In the genomic region with DNA sequence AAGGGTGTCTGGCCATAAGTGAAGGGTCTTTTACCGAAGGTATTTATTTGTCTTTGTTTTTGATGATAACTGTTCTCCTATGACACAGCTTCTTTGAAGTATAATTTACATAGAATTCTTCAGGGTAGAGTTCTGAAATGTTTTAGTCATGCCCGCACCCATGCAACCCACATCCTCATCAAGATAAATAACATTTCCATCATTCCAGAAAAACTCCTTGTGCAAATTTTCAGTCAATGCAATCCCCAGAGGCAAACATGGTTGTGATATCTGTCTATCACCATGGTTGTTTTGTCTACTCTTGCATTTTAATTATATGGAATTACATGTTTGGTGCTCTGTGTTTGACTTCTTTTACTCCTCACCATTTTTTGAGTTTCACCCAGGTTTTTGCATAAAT, we compare ENCODE assay signal across 25 cellular contexts.
"Had no signal": no experiment of that assay in that cellular context is flagged by ENCODE, and none has a peak within 500 bp of the region (broad histone marks: within the 10 kb centered on the region; RNA-seq: fewer than 3 reads in every experiment).

No MANE protein-coding gene starts in this region.

- H3K36me3 ChIP-seq: stomach, suprapubic skin, thoracic aorta, thyroid gland, tibial artery, tibial nerve, transverse colon, upper lobe of left lung, upper lobe of right lung, uterus, vagina had no signal

- H3K4me3 ChIP-seq: stomach, suprapubic skin, testis, thoracic aorta, thyroid gland, tibial artery, tibial nerve, transverse colon, upper lobe of left lung, upper lobe of right lung, uterus, vagina had no signal

- H3K27ac ChIP-seq: stomach, suprapubic skin, testis, thoracic aorta, thyroid gland, tibial artery, tibial nerve, transverse colon, upper lobe of left lung, upper lobe of right lung, uterus, vagina had no signal

- H3K27me3 ChIP-seq: stomach, suprapubic skin, testis, thyroid gland, tibial artery, tibial nerve, transverse colon, upper lobe of left lung, upper lobe of right lung, uterus, vagina had no signal

- H3K9me3 ChIP-seq: suprapubic skin, testis, thoracic aorta, thyroid gland, tibial artery, tibial nerve, upper lobe of left lung, upper lobe of right lung, uterus, vagina had no signal

- H3K4me1 ChIP-seq: stomach, suprapubic skin, testis, thyroid gland, tibial artery, tibial nerve, transverse colon, upper lobe of left lung, upper lobe of right lung, uterus, vagina had no signal

- DNase-seq: stimulated activated CD4-positive, alpha-beta T cell treated with anti-CD3 and anti-CD28 coated beads, Interleukin-2, amount 100 ng/mL, for 48 hours; stimulated activated CD4-positive, alpha-beta T cell treated with anti-CD3 and anti-CD28 coated beads, Interleukin-4, amount 100 ng/mL, for 1 hour; stimulated activated CD4-positive, alpha-beta T cell treated with anti-CD3 and anti-CD28 coated beads, Interleukin-4, amount 100 ng/mL, for 24 hours; stimulated activated CD4-positive, alpha-beta T cell treated with anti-CD3 and anti-CD28 coated beads, Interleukin-4, amount 100 ng/mL, for 4 hours; stimulated activated CD8-positive, alpha-beta memory T cell treated with anti-CD3 and anti-CD28 coated beads, Interleukin-4, amount 100 ng/mL, for 48 hours; stimulated activated naive B cell treated with anti-CD40 and anti-IgM and Interleukin-4, amounts not matched to agents 10 μg/mL and 1 μg/mL and 100 μg/mL, for 72 hours; stimulated activated naive CD4-positive, alpha-beta T cell; stimulated activated naive CD4-positive, alpha-beta T cell treated with Interleukin-2 at 50 U/mL for 16 hours; stimulated activated naive CD8-positive, alpha-beta T cell treated with anti-CD3 and anti-CD28 coated beads, Interleukin-15, amount 100 ng/mL, for 72 hours; stimulated activated naive CD8-positive, alpha-beta T cell treated with anti-CD3 and anti-CD28 coated beads, Interleukin-15, Interleukin-2, amounts not matched to agents 100 U/mL and 50 U/mL, for 24 hours; stomach; substantia nigra; testis; thyroid gland; tibial artery; transverse colon; upper lobe of left lung; upper lobe of right lung; uterus had no signal

- ATAC-seq: stimulated activated effector memory CD8-positive, alpha-beta T cell treated with anti-CD3 and anti-CD28 coated beads, Interleukin-12 subunit alpha, Interleukin-12 subunit beta, amount 100 ng/mL, for 72 hours; stimulated activated memory B cell treated with anti-CD40 and anti-IgM and Interleukin-4, amounts not matched to agents 10 μg/mL and 1 μg/mL and 100 μg/mL, for 72 hours; stimulated activated naive B cell treated with anti-CD40 and anti-IgM and Interleukin-4, amounts not matched to agents 10 μg/mL and 1 μg/mL and 100 μg/mL, for 72 hours; stimulated activated naive CD8-positive, alpha-beta T cell treated with anti-CD3 and anti-CD28 coated beads, Interleukin-15, amount 100 ng/mL, for 72 hours; stimulated activated naive CD8-positive, alpha-beta T cell treated with anti-CD3 and anti-CD28 coated beads, Interleukin-15, Interleukin-2, amounts not matched to agents 100 U/mL and 50 U/mL, for 24 hours; upper lobe of right lung had no signal
